10 cellular contexts compared by ENCODE assay signal in genomic region chr14:91142214-91142668, GRCh38. TPM values are rescaled to one million over a fixed set of nuclear protein-coding genes. Genes with fewer than 3 reads are reported as not detected.
DNase-seq lines count a peak whose midpoint lies in the region; ATAC-seq and FAIRE-seq lines count a peak whose summit lies in the region.
"Had no signal": no experiment of that assay in that cellular context is flagged by ENCODE, and none has a peak within 500 bp of the region (broad histone marks: within the 10 kb centered on the region; RNA-seq: fewer than 3 reads in every experiment).

No MANE protein-coding gene starts in this region.

- peak overlapping the region in 1 of 3 donors; percentile 29 for H3K4me3 Mint-ChIP-seq in T-cell

- CTCF ChIA-PET in T-cell (lab: Charles Lee), result interaction anchor here in 1 of 2 donors (0.6 to 1.0 kb wide), 2 partner anchors 35 to 257 kb away, joined by 4 to 6 read pairs; no protein-coding TSS in a partner anchor

- peaks cover 94% of the 10 kb centered on the region for H3K36me3 ChIP-seq in BLaER1

- no peaks in the 10 kb centered on the region for H3K27me3 Mint-ChIP-seq in T-cell

- peak overlapping the region; percentile 39 to 46 for H3K27ac Mint-ChIP-seq in T-cell

- POLR2A ChIA-PET in T-cell (lab: Charles Lee), result no interaction called here

- H3K9me3 Mint-ChIP-seq in T-cell, result no peaks in the 10 kb centered on the region

- no peak overlapping the region for H3K9ac ChIP-seq in BLaER1

- FAIRE-seq in GM19239 (lab: Jason Lieb, UNC) (peak; percentile 82), urothelium cell line (lab: Jason Lieb, UNC) (no peak)

- peak; percentile 93 for ATAC-seq in HG03095 (IDR thresholded peaks at IDR 0.05; ENCODE audit: unreplicated experiment)
- ATAC-seq in T-cell (replicated peaks in 1 of 4), result peak in 3 of 4 experiments; percentile 24 to 59 (median 37)

- H3K4me2 ChIP-seq in BLaER1, result peak overlapping the region; percentile 11; the same call in 1 of the 2 replicates

- peaks cover 26% of the 10 kb centered on the region for H3K4me1 ChIP-seq in BLaER1

- no peak overlapping the region for H3K4me3 ChIP-seq in BLaER1

- H4K20me1 ChIP-seq in BLaER1, result peaks cover 21% of the 10 kb centered on the region; the same call in 1 of the 2 replicates

- no peaks in the 10 kb centered on the region for H3K27me3 ChIP-seq in BLaER1

- peak; percentile 61 for DNase-seq in GM19239 (ENCODE audit: insufficient read length, low spot score)
- DNase-seq in T-cell, result peak in 16 of 34 experiments; percentile 4 to 36 (median 10)
- DNase-seq in KG1 (lab: John Stamatoyannopoulos, UW), result no peak
- no peak for DNase-seq in NCI-H2029 (lab: John Stamatoyannopoulos, UW)
- DNase-seq in NCI-H748 treated with DMSO at 0.1 percent for 48 hours (lab: John Stamatoyannopoulos, UW), result no peak
- DNase-seq in urothelium cell line (ENCODE audit: low spot score), result no peak
- DNase-seq: NCI-H510A treated with DMSO at 0.1 percent for 48 hours had no signal

- H3K4me1 Mint-ChIP-seq in T-cell, result peaks cover 39 to 62% (median 48%) of the 10 kb centered on the region in 3 donors

- H3K36me3 Mint-ChIP-seq in T-cell, result peaks cover 27% of the 10 kb centered on the region

- H3K9me3 ChIP-seq in BLaER1, result no peaks in the 10 kb centered on the region

- no peak overlapping the region for H3K27ac ChIP-seq in BLaER1
- H3K27ac ChIP-seq: C4-2B had no signal

RNA-seq across cellular contexts. Expression of gene DGLUCY, which starts 28.4 kb away (rescaled TPM):
- total RNA-seq in T-cell, result 100 to 1,000 TPM in 2 of 5 donors, 10 to 100 TPM in 3; 69.8 to 144 (median 99.8) TPM
